In genomic region chr5:132385321-132386105, GRCh38 we compare ENCODE assay signal across 8 cellular contexts. TPM values are rescaled to one million over a fixed set of nuclear protein-coding genes. Genes with fewer than 3 reads are reported as not detected.
A peak's percentile ranks its signal among the peaks of the same experiment; 100 is the strongest.
DNase-seq lines count a peak whose midpoint lies in the region; ATAC-seq, FAIRE-seq and TF ChIP-seq lines count a peak whose summit lies in the region.

No MANE protein-coding gene starts in this region.

- peak overlapping the region; percentile 54 for H3K27ac Mint-ChIP-seq in MCF 10A (ENCODE audit: low read depth, unreplicated experiment)

- no TSS peak for BruUV-seq in MCF 10A (replicated peaks; lab: Mats Ljungman, UMichigan)

- no peak overlapping the region for H3K9ac ChIP-seq in keratinocyte (ENCODE audit: control insufficient read depth, extremely low read depth, insufficient read depth, low read length)

- H2AFZ ChIP-seq in keratinocyte (ENCODE audit: control insufficient read depth, low read length) = no peak overlapping the region

- peaks cover 50% of the 10 kb centered on the region for H3K4me1 ChIP-seq in keratinocyte (ENCODE audit: control insufficient read depth, extremely low read depth, insufficient read depth, low read length)

- peaks cover 10 to 20% of the 10 kb centered on the region in 2 experiments for H3K36me3 ChIP-seq in keratinocyte (ENCODE audit: control insufficient read depth in 2 of 2, extremely low read depth in 1 of 2, insufficient read depth in 2 of 2, low read length in 2 of 2)

- no peaks in the 10 kb centered on the region for H3K79me2 ChIP-seq in keratinocyte (ENCODE audit: control insufficient read depth, insufficient read depth, low read length)

- H3K27ac ChIP-seq in keratinocyte (ENCODE audit: control insufficient read depth, insufficient read depth, low read length) = peak overlapping the region; percentile 25

- H3K4me3 Mint-ChIP-seq in MCF 10A (ENCODE audit: unreplicated experiment) = no peak overlapping the region

- H3K4me2 ChIP-seq in keratinocyte (ENCODE audit: control insufficient read depth, extremely low read depth, insufficient read depth, low read depth, low read length) = no peak overlapping the region

- no peaks in the 10 kb centered on the region for H3K27me3 Mint-ChIP-seq in MCF 10A (ENCODE audit: insufficient read depth, unreplicated experiment)

- H4K20me1 ChIP-seq in keratinocyte (ENCODE audit: control insufficient read depth, extremely low read depth, insufficient read depth, low read length) = no peaks in the 10 kb centered on the region

- CTCF ChIA-PET in MCF 10A (lab: Yijun Ruan, JAX) = interaction anchor here (0.5 to 9.4 kb wide), 28 partner anchors 7 to 335 kb away, joined by 3 to 359 read pairs (median 6); partner anchors contain the start of genes IRF1 and SLC22A4

- FAIRE-seq in keratinocyte (lab: Jason Lieb, UNC) = no peak

- no peak overlapping the region for H3K4me3 ChIP-seq in keratinocyte (ENCODE audit: control insufficient read depth in 2 of 3, extremely low read depth in 1 of 3, insufficient read depth in 2 of 3, low read depth in 1 of 3, low read length in 3 of 3)

- no peaks in the 10 kb centered on the region for H3K9me3 Mint-ChIP-seq in MCF 10A (ENCODE audit: unreplicated experiment)

- DNase-seq in NCI-H82 (lab: John Stamatoyannopoulos, UW) = peak; percentile 47
- DNase-seq in NCI-H82 treated with DMSO at 0.1 percent for 48 hours (lab: John Stamatoyannopoulos, UW; ENCODE audit: unreplicated experiment) = no peak
- peak; percentile 58 for DNase-seq in LoVo (ENCODE audit: low spot score)
- peak; percentile 56 for DNase-seq in UCSD-AML1 (lab: John Stamatoyannopoulos, UW; ENCODE audit: unreplicated experiment)
- peak; percentile 81 for DNase-seq in MCF 10A (ENCODE audit: unreplicated experiment)
- DNase-seq in keratinocyte (ENCODE audit: low read depth, low spot score) = no peak
- peak; percentile 63 for DNase-seq in stimulated activated CD4-positive, alpha-beta T cell treated with anti-CD3 and anti-CD28 coated beads, Interleukin-2, amount 100 ng/mL, for 24 hours

- TF ChIP-seq CTCF in MCF 10A (IDR thresholded peaks at IDR 0.05; ENCODE audit: unreplicated experiment) (peak; percentile 77), keratinocyte (optimal IDR thresholded peaks at IDR 0.05 in 1 of 3, IDR thresholded peaks at IDR 0.05 in 1 of 3, conservative IDR thresholded peaks at IDR 0.05 in 1 of 3; ENCODE audit: extremely low read depth in 1 of 3, insufficient read depth in 2 of 3, low read length in 3 of 3) (peak in 2 of 3 experiments; percentile 48 to 69)

- POLR2A ChIA-PET in MCF 10A (lab: Yijun Ruan, JAX) = interaction anchor here (3.5 to 6.5 kb wide), 7 partner anchors 11 to 117 kb away, joined by 18 to 124 read pairs (median 70); partner anchors contain the start of genes IRF1, SLC22A4 and SLC22A5

- dilution Hi-C loops in keratinocyte (cut with MboI; ENCODE audit: extremely low pct_ligation_motif_present, low sequenced_read_pairs) = no loop called here

- no peaks in the 10 kb centered on the region for H3K9me1 ChIP-seq in keratinocyte (ENCODE audit: control insufficient read depth, extremely low read depth, insufficient read depth, low read length)

- no peaks in the 10 kb centered on the region for H3K9me3 ChIP-seq in keratinocyte (ENCODE audit: control insufficient read depth, low read depth, low read length)

- peaks cover 80% of the 10 kb centered on the region for H3K36me3 Mint-ChIP-seq in MCF 10A (ENCODE audit: insufficient read depth, unreplicated experiment)

- ATAC-seq in HG02623 (IDR thresholded peaks at IDR 0.05; ENCODE audit: unreplicated experiment) = no peak

- H3K27me3 ChIP-seq in keratinocyte (ENCODE audit: control insufficient read depth, extremely low read depth, insufficient read depth, low read length) = no peaks in the 10 kb centered on the region

- H3K4me1 Mint-ChIP-seq in MCF 10A (ENCODE audit: insufficient read depth, unreplicated experiment) = peaks cover 62% of the 10 kb centered on the region

- intact Hi-C loops in MCF 10A (cut with micrococcal nuclease) = loop anchor here (1.0 to 10.0 kb wide), 9 partner anchors 26 to 437 kb away; partner anchors contain the start of genes P4HA2 and SLC22A4

RNA-seq across cellular contexts. Expression of gene SLC22A5, which starts 16.0 kb away (rescaled TPM):
- total RNA-seq in MCF 10A (2022) = 122 and 167 TPM in 2 replicates
- 14.8 to 23.0 TPM (median 21.5 TPM) in 3 replicates for polyA plus RNA-seq in keratinocyte
- 2.4 TPM for polyA plus RNA-seq in keratinocyte (2011; ENCODE audit: low read depth)
- polyA plus RNA-seq in keratinocyte (2011; cell fraction: cytosol; rRNA removed) = 9.5 and 17.4 TPM in 2 replicates
- 56.3 and 66.2 TPM in 2 replicates for polyA plus RNA-seq in keratinocyte (2011; cell fraction: nucleus; rRNA removed)
- 7.7 and 9.6 TPM in 2 replicates for polyA plus RNA-seq in keratinocyte (2012; ENCODE audit: low replicate concordance)
- polyA minus RNA-seq in keratinocyte = 43.5 to 54.4 TPM (median 46.9 TPM) in 3 replicates
- polyA minus RNA-seq in keratinocyte (2011; cell fraction: cytosol; rRNA and poly(A)+ RNA removed) = 18.8 TPM
- 29.9 and 37.5 TPM in 2 replicates for polyA minus RNA-seq in keratinocyte (2011; cell fraction: nucleus; rRNA and poly(A)+ RNA removed)

Comparison
In these comparisons a context has a peak if more than half of its experiments do, and no peak if none do; other contexts are left out.
1. DNase-seq: peak in NCI-H82 (single experiment), LoVo (single experiment), UCSD-AML1 (single experiment), MCF 10A (single experiment) and stimulated activated CD4-positive, alpha-beta T cell treated with anti-CD3 and anti-CD28 coated beads, Interleukin-2, amount 100 ng/mL, for 24 hours (2 of 2); none in NCI-H82 treated with DMSO at 0.1 percent for 48 hours (single experiment) and keratinocyte (single experiment).